Comparison of ENCODE assay signal across 1 cellular context in genomic region chr16:68843482-68844210, GRCh38.
A peak's percentile ranks its signal among the peaks of the same experiment; 100 is the strongest.
TF ChIP-seq lines count a peak whose summit lies in the region.

TANGO6 (plus strand) TSS chr16:68843531; CDS start chr16:68843618, 87 bp downstream.

TF ChIP-seq in HepG2, 621 proteins besides CTCF, POLR2A, EP300 and RAD21 (continued from another document and continues in another):
- TF ChIP-seq ZNF280D (CRISPR knock-in tag; IDR thresholded peaks at IDR 0.05) (peak; percentile 73; the same call in 1 of the 2 replicates), ZNF20 (CRISPR knock-in tag; IDR thresholded peaks at IDR 0.05) (0 out of 2 replicates have a peak, but pooled peaks have one; percentile 55), DR1 (CRISPR knock-in tag; IDR thresholded peaks at IDR 0.05) (peak; percentile 53; the same call in 1 of the 2 replicates), ZBTB4 (CRISPR knock-in tag; IDR thresholded peaks at IDR 0.05; ENCODE audit: borderline replicate concordance) (peak; percentile 67; the same call in 1 of the 2 replicates), ZNF597 (CRISPR knock-in tag; IDR thresholded peaks at IDR 0.05) (no peak), ZNF788 (CRISPR knock-in tag; IDR thresholded peaks at IDR 0.05; ENCODE audit: borderline replicate concordance) (peak; percentile 62; the same call in 1 of the 2 replicates), GZF1 (CRISPR knock-in tag; IDR thresholded peaks at IDR 0.05) (0 out of 2 replicates have a peak, but pooled peaks have one; percentile 78), ZNF317 (CRISPR knock-in tag; IDR thresholded peaks at IDR 0.05) (no peak; the same call in 1 of the 2 replicates), RELA (CRISPR knock-in tag; IDR thresholded peaks at IDR 0.05) (0 out of 2 replicates have a peak, but pooled peaks have one; percentile 60), ZNF432 (CRISPR knock-in tag; IDR thresholded peaks at IDR 0.05; ENCODE audit: borderline replicate concordance) (no peak), ZNF577 (CRISPR knock-in tag; IDR thresholded peaks at IDR 0.05; ENCODE audit: borderline replicate concordance, low read depth) (peak; percentile 78; the same call in 1 of the 2 replicates), NR0B2 (CRISPR knock-in tag; IDR thresholded peaks at IDR 0.05) (no peak), ZNF83 (CRISPR knock-in tag; IDR thresholded peaks at IDR 0.05; ENCODE audit: borderline replicate concordance) (no peak; the same call in 1 of the 2 replicates), MAFK (conservative IDR thresholded peaks at IDR 0.05 in 1 of 2, IDR thresholded peaks at IDR 0.05 in 1 of 2; ENCODE audit: low read length in 2 of 2) (no peak), JDP2 (CRISPR knock-in tag; IDR thresholded peaks at IDR 0.05; ENCODE audit: borderline replicate concordance) (no peak), ZNF253 (CRISPR knock-in tag; IDR thresholded peaks at IDR 0.05; ENCODE audit: borderline replicate concordance) (no peak), ZNF30 (CRISPR knock-in tag; IDR thresholded peaks at IDR 0.05) (0 out of 2 replicates have a peak, but pooled peaks have one; percentile 33), ZFP36 (IDR thresholded peaks at IDR 0.05; ENCODE audit: borderline replicate concordance, low read depth, low read length, partially characterized antibody) (no peak), ZNF720 (CRISPR knock-in tag; IDR thresholded peaks at IDR 0.05) (no peak), HNRNPK (IDR thresholded peaks at IDR 0.05; ENCODE audit: low read depth, low read length, poor library complexity, severe bottlenecking) (no peak), CENPX (CRISPR knock-in tag; IDR thresholded peaks at IDR 0.05) (no peak), MAFG (CRISPR knock-in tag; IDR thresholded peaks at IDR 0.05) (no peak), SOX5 (CRISPR knock-in tag; IDR thresholded peaks at IDR 0.05; ENCODE audit: borderline replicate concordance) (peak; percentile 12; the same call in 1 of the 2 replicates), ZBTB49 (CRISPR knock-in tag; IDR thresholded peaks at IDR 0.05; ENCODE audit: borderline replicate concordance) (peak; percentile 74; the same call in 1 of the 2 replicates), SAFB2 (CRISPR knock-in tag; IDR thresholded peaks at IDR 0.05; ENCODE audit: borderline replicate concordance, low read depth) (peak; percentile 61; the same call in 1 of the 2 replicates), XRCC5 (optimal IDR thresholded peaks at IDR 0.05; ENCODE audit: low read length) (peak; percentile 83), ELF1 (CRISPR knock-in tag; IDR thresholded peaks at IDR 0.05) (peak; percentile 88), MEIS2 (CRISPR knock-in tag; IDR thresholded peaks at IDR 0.05) (peak; percentile 23; the same call in 1 of the 2 replicates), ZNF230 (CRISPR knock-in tag; IDR thresholded peaks at IDR 0.05) (peak; percentile 98; the same call in 1 of the 2 replicates), PITX1 (CRISPR knock-in tag; IDR thresholded peaks at IDR 0.05) (peak; percentile 80), ZNF563 (CRISPR knock-in tag; IDR thresholded peaks at IDR 0.05) (peak; percentile 75), ARHGAP35 (CRISPR knock-in tag; IDR thresholded peaks at IDR 0.05; ENCODE audit: borderline replicate concordance) (peak; percentile 37; the same call in 1 of the 2 replicates), HOMEZ (CRISPR knock-in tag; IDR thresholded peaks at IDR 0.05; ENCODE audit: low read depth) (peak; percentile 15; the same call in 1 of the 2 replicates), GABPA (IDR thresholded peaks at IDR 0.05; ENCODE audit: low read depth, low read length) (peak; percentile 61), GABPA (CRISPR knock-in tag; IDR thresholded peaks at IDR 0.05; ENCODE audit: low read depth) (peak; percentile 80), ZNF503 (CRISPR knock-in tag; IDR thresholded peaks at IDR 0.05) (peak; percentile 53; the same call in 1 of the 2 replicates), ZSCAN21 (CRISPR knock-in tag; IDR thresholded peaks at IDR 0.05; ENCODE audit: borderline replicate concordance) (peak; percentile 66; the same call in 1 of the 2 replicates), ZNF501 (CRISPR knock-in tag; IDR thresholded peaks at IDR 0.05) (peak; percentile 97), PHF21A (CRISPR knock-in tag; IDR thresholded peaks at IDR 0.05) (peak; percentile 92), MIER3 (CRISPR knock-in tag; IDR thresholded peaks at IDR 0.05; ENCODE audit: borderline replicate concordance) (peak; percentile 56; the same call in 1 of the 2 replicates), MXD4 (CRISPR knock-in tag; IDR thresholded peaks at IDR 0.05) (peak; percentile 76), ZBTB46 (CRISPR knock-in tag; IDR thresholded peaks at IDR 0.05; ENCODE audit: borderline replicate concordance) (peak; percentile 60; the same call in 1 of the 2 replicates), DNMT1 (CRISPR knock-in tag; IDR thresholded peaks at IDR 0.05) (peak; percentile 88; the same call in 1 of the 2 replicates), CSRNP1 (CRISPR knock-in tag; IDR thresholded peaks at IDR 0.05) (peak; percentile 90; the same call in 1 of the 2 replicates), GTF2F1 (IDR thresholded peaks at IDR 0.05; ENCODE audit: low read length) (peak; percentile 7; the same call in 1 of the 2 replicates)
